Comparison of ENCODE assay signal across 15 cellular contexts in genomic region chr12:11794311-11794710, GRCh38.
A peak's percentile ranks its signal among the peaks of the same experiment; 100 is the strongest.
DNase-seq lines count a peak whose midpoint lies in the region; ATAC-seq, FAIRE-seq and TF ChIP-seq lines count a peak whose summit lies in the region.
"Had no signal": no experiment of that assay in that cellular context is flagged by ENCODE, and none has a peak within 500 bp of the region (broad histone marks: within the 10 kb centered on the region; RNA-seq: fewer than 3 reads in every experiment).

No MANE protein-coding gene starts in this region.

- H3K4me3 ChIP-seq in BLaER1 (peak overlapping the region; percentile 53), prostate gland (no peak overlapping the region)
- H3K4me3 ChIP-seq: right lobe of liver, suprapubic skin had no signal

- TF ChIP-seq POLR2A in prostate gland (IDR thresholded peaks at IDR 0.05) = no peak

- H3K27ac ChIP-seq in BLaER1 = peak overlapping the region; percentile 94
- H3K27ac ChIP-seq in angular gyrus (ENCODE audit: low read depth, low read length) = peak overlapping the region; percentile 90
- H3K27ac ChIP-seq in prostate gland = peak overlapping the region; percentile 46 to 59
- H3K27ac ChIP-seq: right lobe of liver, suprapubic skin had no signal

- peak; percentile 53 for DNase-seq in left ventricle myocardium superior
- no peak for DNase-seq in prostate gland (ENCODE audit: low spot score)
- DNase-seq in dedifferentiated amniotic fluid mesenchymal stem cell (ENCODE audit: extremely low spot score) = no peak
- no peak for DNase-seq in EL
- DNase-seq in frontal cortex (ENCODE audit: low spot score in 2 of 2) = no peak
- DNase-seq: activated naive CD8-positive, alpha-beta T cell treated with anti-CD3 and anti-CD28 coated beads for 36 hours; DMS 273 treated with DMSO at 0.1 percent for 48 hours; effector CD8-positive, alpha-beta T cell; NCI-H1436; NCI-H774; right lobe of liver had no signal

- FAIRE-seq in frontal cortex (lab: Jason Lieb, UNC) = no peak

- 73% methylated on average over 6 of the region's 6 CpGs for WGBS in prostate gland

- TF ChIP-seq CTCF in prostate gland (IDR thresholded peaks at IDR 0.05) = no peak

- no peaks in the 10 kb centered on the region for H4K20me1 ChIP-seq in BLaER1

- H3K4me1 ChIP-seq in BLaER1 (peaks cover 94% of the 10 kb centered on the region), prostate gland (replicated peaks) (peaks cover 7% of the 10 kb centered on the region)
- H3K4me1 ChIP-seq: right lobe of liver had no signal

- H3K27me3 ChIP-seq in BLaER1 (no peaks in the 10 kb centered on the region), prostate gland (replicated peaks; ENCODE audit: insufficient read depth) (no peaks in the 10 kb centered on the region)
- H3K27me3 ChIP-seq: right lobe of liver, suprapubic skin had no signal

- ATAC-seq in left ventricle myocardium superior (peak; percentile 91), GM18520 (IDR thresholded peaks at IDR 0.05; ENCODE audit: unreplicated experiment) (no peak)
- ATAC-seq: right lobe of liver had no signal

- intact Hi-C loops in left ventricle myocardium superior (cut with micrococcal nuclease) = no loop called here
- intact Hi-C loops in prostate gland (cut with DNase I) = loop anchor here (10.0 kb wide), 1 partner anchor 140 kb away; no protein-coding TSS in a partner anchor

- H3K9me3 ChIP-seq in BLaER1 = peaks cover 29% of the 10 kb centered on the region
- no peaks in the 10 kb centered on the region for H3K9me3 ChIP-seq in prostate gland
- H3K9me3 ChIP-seq: right lobe of liver, suprapubic skin had no signal

- peak overlapping the region; percentile 79 for H3K9ac ChIP-seq in BLaER1

- H3K36me3 ChIP-seq in BLaER1 = peaks cover 36% of the 10 kb centered on the region
- no peaks in the 10 kb centered on the region for H3K36me3 ChIP-seq in prostate gland
- H3K36me3 ChIP-seq: right lobe of liver had no signal

- peak overlapping the region; percentile 90 for H3K4me2 ChIP-seq in BLaER1
